In genomic region chr1:111628153-111628552, GRCh38 we compare ENCODE assay signal across 13 cellular contexts. TPM values are rescaled to one million over a fixed set of nuclear protein-coding genes. Genes with fewer than 3 reads are reported as not detected.
DNase-seq lines count a peak whose midpoint lies in the region; ATAC-seq and TF ChIP-seq lines count a peak whose summit lies in the region.
"Had no signal": no experiment of that assay in that cellular context is flagged by ENCODE, and none has a peak within 500 bp of the region (broad histone marks: within the 10 kb centered on the region; RNA-seq: fewer than 3 reads in every experiment).

No MANE protein-coding gene starts in this region.

- no peak overlapping the region for H3K4me2 ChIP-seq in trophoblast cell (ENCODE audit: low read length)

- no peak overlapping the region for H3K4me3 ChIP-seq in AG10803 (ENCODE audit: low read length)
- peak overlapping the region; percentile 29 for H3K4me3 ChIP-seq in GM12865 (ENCODE audit: low read depth, low read length)
- no peak overlapping the region for H3K4me3 ChIP-seq in trophoblast cell (ENCODE audit: low read depth, low read length)
- H3K4me3 ChIP-seq: cardiac muscle cell had no signal

- no peaks in the 10 kb centered on the region for H3K27me3 Mint-ChIP-seq in activated CD4-positive, alpha-beta memory T cell treated with anti-CD3 and anti-CD28 coated beads, Interleukin-2, amount 10 ng/mL, durations not matched to agents 7 days and 5 days

- H3K4me1 ChIP-seq in trophoblast cell (ENCODE audit: control insufficient read depth in 1 of 2, insufficient read depth in 2 of 2, low read length in 2 of 2): no peaks in the 10 kb centered on the region

- no peaks in the 10 kb centered on the region for H3K9me3 Mint-ChIP-seq in activated CD4-positive, alpha-beta memory T cell treated with anti-CD3 and anti-CD28 coated beads, Interleukin-2, amount 10 ng/mL, durations not matched to agents 7 days and 5 days

- no peak overlapping the region for H4K8ac ChIP-seq in trophoblast cell (ENCODE audit: low read depth, low read length)

- H3K79me2 ChIP-seq in trophoblast cell (ENCODE audit: control insufficient read depth, insufficient read depth, low read length, poor library complexity): no peaks in the 10 kb centered on the region

- H4K12ac ChIP-seq in trophoblast cell (ENCODE audit: low read depth, low read length): no peak overlapping the region

- H3K23ac ChIP-seq in trophoblast cell (ENCODE audit: low read length): no peak overlapping the region

- no peak overlapping the region for H2BK12ac ChIP-seq in trophoblast cell (ENCODE audit: low read length)

- no CpG with 5 or more reads among the region's 2 CpGs for WGBS in trophoblast cell (ENCODE audit: extremely low coverage, insufficient coverage, insufficient read length)

- H3K79me1 ChIP-seq in trophoblast cell (ENCODE audit: low read length): no peaks in the 10 kb centered on the region

- no peak overlapping the region for H2AK5ac ChIP-seq in trophoblast cell (ENCODE audit: low read length)

- no peak for ATAC-seq in HG03175 (IDR thresholded peaks at IDR 0.05; ENCODE audit: unreplicated experiment)
- ATAC-seq: esophagus mucosa had no signal

- CTCF ChIA-PET in activated CD4-positive, alpha-beta memory T cell treated with anti-CD3 and anti-CD28 coated beads, Interleukin-2, amount 10 ng/mL, durations not matched to agents 7 days and 5 days (lab: Charles Lee): interaction anchor here (0.7 to 2.2 kb wide), 6 partner anchors 10 to 127 kb away, joined by 3 to 16 read pairs (median 4); no protein-coding TSS in a partner anchor

- H3K36me3 ChIP-seq in trophoblast cell (ENCODE audit: control insufficient read depth in 1 of 2, insufficient read depth in 2 of 2, low read length in 2 of 2): no peaks in the 10 kb centered on the region
- H3K36me3 ChIP-seq: cardiac muscle cell had no signal

- H3K27ac Mint-ChIP-seq in activated CD4-positive, alpha-beta memory T cell treated with anti-CD3 and anti-CD28 coated beads, Interleukin-2, amount 10 ng/mL, durations not matched to agents 7 days and 5 days: peak overlapping the region; percentile 70

- H3K36me3 Mint-ChIP-seq in activated CD4-positive, alpha-beta memory T cell treated with anti-CD3 and anti-CD28 coated beads, Interleukin-2, amount 10 ng/mL, durations not matched to agents 7 days and 5 days (ENCODE audit: low read depth): peaks cover 46% of the 10 kb centered on the region

- no peak overlapping the region for H2AFZ ChIP-seq in trophoblast cell (ENCODE audit: insufficient read depth, low read length, poor library complexity)
- H2AFZ ChIP-seq: parathyroid adenoma had no signal

- H3K18ac ChIP-seq in trophoblast cell (ENCODE audit: low read length): no peak overlapping the region

- H4K91ac ChIP-seq in trophoblast cell (ENCODE audit: low read depth, low read length): no peak overlapping the region

- peak overlapping the region; percentile 42 for H3K4me3 Mint-ChIP-seq in activated CD4-positive, alpha-beta memory T cell treated with anti-CD3 and anti-CD28 coated beads, Interleukin-2, amount 10 ng/mL, durations not matched to agents 7 days and 5 days

- no peak overlapping the region for H3K4ac ChIP-seq in trophoblast cell (ENCODE audit: low read depth, low read length)

- no peaks in the 10 kb centered on the region for H3K9me3 ChIP-seq in trophoblast cell (ENCODE audit: insufficient read depth, low read depth, low read length)

- H3K14ac ChIP-seq in trophoblast cell (ENCODE audit: low read length): no peak overlapping the region

- H3K4me1 Mint-ChIP-seq in activated CD4-positive, alpha-beta memory T cell treated with anti-CD3 and anti-CD28 coated beads, Interleukin-2, amount 10 ng/mL, durations not matched to agents 7 days and 5 days: peaks cover 82% of the 10 kb centered on the region

- H2BK120ac ChIP-seq in trophoblast cell (ENCODE audit: insufficient read depth, low read length, poor library complexity): no peak overlapping the region

- H3K9ac ChIP-seq in trophoblast cell (ENCODE audit: low read length): no peak overlapping the region
- H3K9ac ChIP-seq: parathyroid adenoma had no signal

- TF ChIP-seq CTCF in AG10803 (conservative IDR thresholded peaks at IDR 0.05; ENCODE audit: low read length) (no peak), GM12865 (IDR thresholded peaks at IDR 0.05; ENCODE audit: insufficient read depth, low read depth, low read length, missing control alignments) (no peak)

- H3K27ac ChIP-seq in trophoblast cell (ENCODE audit: low read depth, low read length): no peak overlapping the region
- H3K27ac ChIP-seq: cardiac muscle cell, parathyroid adenoma had no signal

- DNase-seq in AG10803 (ENCODE audit: low read depth): peak; percentile 19
- no peak for DNase-seq in GM12865 (ENCODE audit: low read depth)
- no peak for DNase-seq in activated CD4-positive, alpha-beta memory T cell treated with anti-CD3 and anti-CD28 coated beads, Interleukin-2, amount 10 ng/mL, durations not matched to agents 7 days and 5 days
- DNase-seq in iris pigment epithelial cell (ENCODE audit: low read depth): peak; percentile 34
- DNase-seq in NCI-H82 (lab: John Stamatoyannopoulos, UW): no peak
- DNase-seq in trophoblast cell: no peak
- no peak for DNase-seq in cerebellum (ENCODE audit: low spot score)
- DNase-seq: Kasumi-1, mammary epithelial cell had no signal

- no peak overlapping the region for H2BK5ac ChIP-seq in trophoblast cell (ENCODE audit: low read depth, low read length, poor library complexity)

- no peaks in the 10 kb centered on the region for H3K27me3 ChIP-seq in trophoblast cell (ENCODE audit: insufficient read depth, low read length)
- H3K27me3 ChIP-seq: cardiac muscle cell had no signal

- POLR2A ChIA-PET in activated CD4-positive, alpha-beta memory T cell treated with anti-CD3 and anti-CD28 coated beads, Interleukin-2, amount 10 ng/mL, durations not matched to agents 7 days and 5 days (lab: Charles Lee): interaction anchor here (0.7 to 4.4 kb wide), 10 partner anchors 8 to 127 kb away, joined by 3 to 21 read pairs (median 4); partner anchors contain the start of gene RAP1A

RNA-seq across cellular contexts. Expression of gene RAP1A, which starts 8.6 kb away (rescaled TPM):
- 100 to 1,000 TPM; 219 to 221 TPM for total RNA-seq in activated CD4-positive, alpha-beta memory T cell treated with anti-CD3 and anti-CD28 coated beads, Interleukin-2, amount 10 ng/mL, durations not matched to agents 7 days and 5 days
- 43.4 and 43.6 TPM in 2 replicates for polyA plus RNA-seq in trophoblast cell (2013)
- 22.6 TPM for total RNA-seq in cerebellum

Comparison
In these comparisons a context has a peak if more than half of its experiments do, and no peak if none do; other contexts are left out.
1. DNase-seq: peak in AG10803 (single experiment) and iris pigment epithelial cell (single experiment); none in GM12865 (single experiment), activated CD4-positive, alpha-beta memory T cell treated with anti-CD3 and anti-CD28 coated beads, Interleukin-2, amount 10 ng/mL, durations not matched to agents 7 days and 5 days (single experiment), NCI-H82 (single experiment), trophoblast cell (0 of 2) and cerebellum (single experiment).